10 cellular contexts compared by ENCODE assay signal in the genomic region with DNA sequence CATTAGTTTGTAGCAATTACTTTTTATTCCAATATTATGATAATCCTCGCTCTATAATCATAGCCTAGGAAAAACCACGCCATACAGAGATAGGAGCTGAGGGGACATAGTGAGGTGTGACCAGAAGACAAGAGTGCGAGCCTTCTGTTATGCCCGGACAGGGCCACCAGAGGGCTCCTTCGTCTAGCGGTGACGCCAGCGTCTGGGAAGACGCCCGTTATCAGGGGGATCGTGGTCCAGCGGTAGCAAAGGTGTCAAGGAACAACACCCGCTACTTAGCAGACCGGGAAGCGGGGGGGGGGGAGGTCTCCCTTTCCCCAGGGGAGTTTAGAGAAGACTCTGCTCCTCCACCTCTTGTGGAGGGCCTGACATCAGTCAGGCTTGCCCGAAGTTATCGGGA. TPM values are rescaled to one million over a fixed set of nuclear protein-coding genes. Genes with fewer than 3 reads are reported as not detected.
DNase-seq lines count a peak whose midpoint lies in the region; ATAC-seq and TF ChIP-seq lines count a peak whose summit lies in the region.
"Not testable (repeated sequence)": the region's sequence is repeated elsewhere in the genome, so short reads cannot be mapped to it uniquely, and the experiment has no call there.
"Had no signal": no experiment of that assay in that cellular context is flagged by ENCODE, and none has a peak within 500 bp of the region (broad histone marks: within the 10 kb centered on the region; RNA-seq: fewer than 3 reads in every experiment).

No MANE protein-coding gene starts in this region.

- not testable (repeated sequence) for H2AFZ ChIP-seq in ACC112 (ENCODE audit: low read length, unreplicated experiment)

- ATAC-seq in activated CD8-positive, alpha-beta T cell treated with anti-CD3 and anti-CD28 coated beads, Interleukin-2, amount 10 ng/mL, durations not matched to agents 7 days and 5 days; body of pancreas; natural killer cell: not testable (repeated sequence)

- not testable (repeated sequence) for H3K9me3 Mint-ChIP-seq in activated CD8-positive, alpha-beta T cell treated with anti-CD3 and anti-CD28 coated beads, Interleukin-2, amount 10 ng/mL, durations not matched to agents 7 days and 5 days (ENCODE audit: insufficient read depth); glutamatergic neuron (ENCODE audit: unreplicated experiment); natural killer cell

- WGBS in body of pancreas, 2 donors = 1 to 12% methylated on average over 13 to 17 of the region's 17 CpGs

- DNase-seq in GM13977 (ENCODE audit: low spot score) = not testable (repeated sequence)
- peak; percentile 34 for DNase-seq in RPMI7951 (ENCODE audit: low read depth)
- peak; percentile 77 for DNase-seq in activated CD8-positive, alpha-beta T cell treated with anti-CD3 and anti-CD28 coated beads, Interleukin-2, amount 10 ng/mL, durations not matched to agents 7 days and 5 days
- peak; percentile 69 to 81 (median 72) for DNase-seq in body of pancreas
- peak; percentile 81 for DNase-seq in glutamatergic neuron
- DNase-seq in natural killer cell = peak; percentile 64
- peak; percentile 43 for DNase-seq in stimulated activated CD8-positive, alpha-beta memory T cell treated with anti-CD3 and anti-CD28 coated beads, Interleukin-12 subunit alpha, Interleukin-12 subunit beta, amount 100 ng/mL, for 1 hour (ENCODE audit: low read depth)

- in situ Hi-C loops in GM13977 (cut with MboI; ENCODE audit: low pct_unique_long_range_greater_than_20kb, low sequenced_read_pairs, unreplicated experiment) = not testable (repeated sequence)

- not testable (repeated sequence) for H3K27ac ChIP-seq in ACC112 (ENCODE audit: low read depth, low read length); body of pancreas

- not testable (repeated sequence) for H3K27me3 ChIP-seq in ACC112 (ENCODE audit: insufficient read depth, low read length); body of pancreas

- TF ChIP-seq POLR2A in body of pancreas (IDR thresholded peaks at IDR 0.05) = not testable (repeated sequence)

- H3K36me3 ChIP-seq in ACC112 (ENCODE audit: insufficient read depth, low read length); body of pancreas (replicated peaks in 1 of 2; ENCODE audit: insufficient read depth in 1 of 2, low read depth in 2 of 2): not testable (repeated sequence)

- not testable (repeated sequence) for H3K4me1 ChIP-seq in ACC112 (ENCODE audit: control insufficient read depth, insufficient read depth, low read length, unreplicated experiment); body of pancreas

- peaks cover 20% of the 10 kb centered on the region for H3K27me3 Mint-ChIP-seq in activated CD8-positive, alpha-beta T cell treated with anti-CD3 and anti-CD28 coated beads, Interleukin-2, amount 10 ng/mL, durations not matched to agents 7 days and 5 days (ENCODE audit: low read depth)
- not testable (repeated sequence) for H3K27me3 Mint-ChIP-seq in glutamatergic neuron (ENCODE audit: unreplicated experiment)
- H3K27me3 Mint-ChIP-seq in natural killer cell (ENCODE audit: low read depth in 2 of 2) = peaks cover 2 to 11% of the 10 kb centered on the region in 2 donors

- H3K36me3 Mint-ChIP-seq in activated CD8-positive, alpha-beta T cell treated with anti-CD3 and anti-CD28 coated beads, Interleukin-2, amount 10 ng/mL, durations not matched to agents 7 days and 5 days (ENCODE audit: low read depth); glutamatergic neuron (ENCODE audit: unreplicated experiment); natural killer cell: not testable (repeated sequence)

- TF ChIP-seq CTCF in GM13977 (IDR thresholded peaks at IDR 0.05; ENCODE audit: extremely low read depth, insufficient read depth, missing control alignments) (peak; percentile 59), body of pancreas (IDR thresholded peaks at IDR 0.05) (peak; percentile 10 to 36 (median 27)), glutamatergic neuron (IDR thresholded peaks at IDR 0.05; ENCODE audit: partially characterized antibody, unreplicated experiment) (peak; percentile 20), natural killer cell (IDR thresholded peaks at IDR 0.05) (peak; percentile 57)

- peak overlapping the region; percentile 28 for H3K4me3 Mint-ChIP-seq in activated CD8-positive, alpha-beta T cell treated with anti-CD3 and anti-CD28 coated beads, Interleukin-2, amount 10 ng/mL, durations not matched to agents 7 days and 5 days
- H3K4me3 Mint-ChIP-seq in glutamatergic neuron (ENCODE audit: unreplicated experiment); natural killer cell: not testable (repeated sequence)

- CTCF ChIA-PET in activated CD8-positive, alpha-beta T cell treated with anti-CD3 and anti-CD28 coated beads, Interleukin-2, amount 10 ng/mL, durations not matched to agents 7 days and 5 days (lab: Charles Lee) = interaction anchor here (0.6 to 1.8 kb wide), 7 partner anchors 17 to 587 kb away, joined by 3 to 6 read pairs (median 4); no protein-coding TSS in a partner anchor

- intact Hi-C loops in body of pancreas (cut with DNase I); natural killer cell (cut with micrococcal nuclease): not testable (repeated sequence)

- H3K27ac Mint-ChIP-seq in activated CD8-positive, alpha-beta T cell treated with anti-CD3 and anti-CD28 coated beads, Interleukin-2, amount 10 ng/mL, durations not matched to agents 7 days and 5 days; glutamatergic neuron (ENCODE audit: unreplicated experiment); natural killer cell: not testable (repeated sequence)

- H3K9me3 ChIP-seq in body of pancreas = not testable (repeated sequence)

- POLR2A ChIA-PET in activated CD8-positive, alpha-beta T cell treated with anti-CD3 and anti-CD28 coated beads, Interleukin-2, amount 10 ng/mL, durations not matched to agents 7 days and 5 days (lab: Charles Lee) = not testable (repeated sequence)

- H3K4me1 Mint-ChIP-seq in activated CD8-positive, alpha-beta T cell treated with anti-CD3 and anti-CD28 coated beads, Interleukin-2, amount 10 ng/mL, durations not matched to agents 7 days and 5 days (ENCODE audit: low read depth); glutamatergic neuron (ENCODE audit: low read depth, unreplicated experiment); natural killer cell: not testable (repeated sequence)

- H3K79me2 ChIP-seq in ACC112 (ENCODE audit: control insufficient read depth, insufficient read depth, low read length, unreplicated experiment) = not testable (repeated sequence)

- peak overlapping the region; percentile 52; the same call in 1 of the 2 replicates for H3K4me3 ChIP-seq in ACC112 (ENCODE audit: low read depth, low read length)
- H3K4me3 ChIP-seq in body of pancreas = not testable (repeated sequence)

RNA-seq across cellular contexts. Expression of a gene that starts 8.7 kb away (rescaled TPM):
- total RNA-seq in RPMI7951 (2014; rRNA removed; shearing (Covaris generic)) = 0.20 TPM in 1 of 2 replicates, not detected in the other
- 1 to 10 TPM in 1 of 2 experiments, under 1 TPM in 1; 0.70 to 1.1 TPM for total RNA-seq in activated CD8-positive, alpha-beta T cell treated with anti-CD3 and anti-CD28 coated beads, Interleukin-2, amount 10 ng/mL, durations not matched to agents 7 days and 5 days
- total RNA-seq in body of pancreas (10 to 100 TPM; 44.4 to 45.5 TPM), glutamatergic neuron (ENCODE audit: unreplicated experiment) (0.91 TPM), natural killer cell (1 to 10 TPM; 1.2 to 1.6 (median 1.6) TPM)

RNA-seq across cellular contexts. Expression of a gene that starts 24.9 kb away (rescaled TPM):
- 6.7 and 7.1 TPM in 2 replicates for total RNA-seq in RPMI7951 (2014; rRNA removed; shearing (Covaris generic))
- total RNA-seq in activated CD8-positive, alpha-beta T cell treated with anti-CD3 and anti-CD28 coated beads, Interleukin-2, amount 10 ng/mL, durations not matched to agents 7 days and 5 days = 1 to 10 TPM; 4.8 to 5.5 TPM
- total RNA-seq in body of pancreas (10 to 100 TPM in 1 of 2 donors, 1 to 10 TPM in 1; 9.6 to 18.9 TPM), glutamatergic neuron (ENCODE audit: unreplicated experiment) (10.2 TPM), natural killer cell (10 to 100 TPM; 10.8 to 16.5 (median 15.6) TPM)

RNA-seq across cellular contexts. Expression of a gene that starts 28.3 kb away (rescaled TPM):
- total RNA-seq in RPMI7951 (2014; rRNA removed; shearing (Covaris generic)) = 2.2 and 2.5 TPM in 2 replicates
- 1 to 10 TPM; 2.9 to 3.1 TPM for total RNA-seq in activated CD8-positive, alpha-beta T cell treated with anti-CD3 and anti-CD28 coated beads, Interleukin-2, amount 10 ng/mL, durations not matched to agents 7 days and 5 days
- total RNA-seq in body of pancreas = 1 to 10 TPM; 1.6 to 2.1 TPM
- total RNA-seq in glutamatergic neuron (ENCODE audit: unreplicated experiment) = 3.6 TPM
- 1 to 10 TPM; 5.6 to 6.2 (median 5.6) TPM for total RNA-seq in natural killer cell

RNA-seq across cellular contexts. Expression of a gene that starts 42.2 kb away (rescaled TPM):
- 0.24 and 0.29 TPM in 2 replicates for total RNA-seq in RPMI7951 (2014; rRNA removed; shearing (Covaris generic))
- total RNA-seq in activated CD8-positive, alpha-beta T cell treated with anti-CD3 and anti-CD28 coated beads, Interleukin-2, amount 10 ng/mL, durations not matched to agents 7 days and 5 days = not detected
- not detected for total RNA-seq in body of pancreas
- not detected for total RNA-seq in glutamatergic neuron (ENCODE audit: unreplicated experiment)
- total RNA-seq in natural killer cell = not detected
- total RNA-seq: T-helper 2 cell treated with Interferon-gamma antibody and Interleukin-4, amounts not matched to agents 100 ng/mL and 5 ng/mL, for 36 hours; temporal lobe had no signal

RNA-seq across cellular contexts. Expression of a gene that starts 47.5 kb away (rescaled TPM):
- total RNA-seq in RPMI7951 (2014; rRNA removed; shearing (Covaris generic)) = 7.6 and 8.1 TPM in 2 replicates
- total RNA-seq in activated CD8-positive, alpha-beta T cell treated with anti-CD3 and anti-CD28 coated beads, Interleukin-2, amount 10 ng/mL, durations not matched to agents 7 days and 5 days = 10 to 100 TPM; 62.7 to 65.7 TPM
- total RNA-seq in body of pancreas (1 to 10 TPM; 4.7 to 6.9 TPM), glutamatergic neuron (ENCODE audit: unreplicated experiment) (17.9 TPM), natural killer cell (10 to 100 TPM; 11.1 to 12.3 (median 11.7) TPM)

Comparison
In these comparisons a context has a peak if more than half of its experiments do, and no peak if none do; other contexts are left out.
1. RNA of a gene that starts 8.7 kb away (total RNA-seq): 44.4 to 45.5 TPM in body of pancreas; 1.2 to 1.6 TPM in natural killer cell, 0.70 to 1.1 TPM in activated CD8-positive, alpha-beta T cell treated with anti-CD3 and anti-CD28 coated beads, Interleukin-2, amount 10 ng/mL, durations not matched to agents 7 days and 5 days, 0.91 TPM in glutamatergic neuron (single experiment) and 0.20 TPM in RPMI7951; every median in the first group is over 10 times any median in the second.
2. Peak in every context shown above with its lines, with median percentiles within 50 percentile points of each other: CTCF ChIP-seq.